ENCODE assay signal across 20 cellular contexts in genomic region chr5:143499480-143500114, GRCh38.
A peak's percentile ranks its signal among the peaks of the same experiment; 100 is the strongest.
DNase-seq lines count a peak whose midpoint lies in the region; ATAC-seq and TF ChIP-seq lines count a peak whose summit lies in the region.
"Had no signal": no experiment of that assay in that cellular context is flagged by ENCODE, and none has a peak within 500 bp of the region (broad histone marks: within the 10 kb centered on the region; RNA-seq: fewer than 3 reads in every experiment).

No MANE protein-coding gene starts in this region.

- no peak overlapping the region for H3K27ac ChIP-seq in OCI-LY3 (ENCODE audit: low read length)
- no peak overlapping the region for H3K27ac ChIP-seq in foreskin keratinocyte
- no peak overlapping the region for H3K27ac ChIP-seq in neuronal stem cell (replicated peaks; ENCODE audit: low read length)
- H3K27ac ChIP-seq: vagina had no signal

- no peak overlapping the region for H3K23ac ChIP-seq in neuronal stem cell (ENCODE audit: low read depth, low read length, poor library complexity)

- H3K79me1 ChIP-seq in neuronal stem cell (ENCODE audit: low read depth, low read length): no peaks in the 10 kb centered on the region

- no peak overlapping the region for H4K91ac ChIP-seq in neuronal stem cell (ENCODE audit: low read depth, low read length, poor library complexity)

- no peaks in the 10 kb centered on the region for H3K4me1 ChIP-seq in OCI-LY3 (ENCODE audit: low read length)
- peaks cover 17% of the 10 kb centered on the region for H3K4me1 ChIP-seq in foreskin keratinocyte
- no peaks in the 10 kb centered on the region for H3K4me1 ChIP-seq in neuronal stem cell (ENCODE audit: control insufficient read depth in 2 of 2, insufficient read depth in 1 of 2, low read depth in 1 of 2, low read length in 2 of 2)
- H3K4me1 ChIP-seq in Caco-2: peaks cover 12% of the 10 kb centered on the region

- no peak overlapping the region for H4K8ac ChIP-seq in neuronal stem cell (ENCODE audit: low read depth, low read length)

- H3K9me3 ChIP-seq in OCI-LY3 (ENCODE audit: insufficient read depth, low read length) (no peaks in the 10 kb centered on the region), neuronal stem cell (replicated peaks in 1 of 2; ENCODE audit: control insufficient read depth in 2 of 2, insufficient read depth in 1 of 2, low read depth in 1 of 2, low read length in 2 of 2) (no peaks in the 10 kb centered on the region), Caco-2 (no peaks in the 10 kb centered on the region)
- H3K9me3 ChIP-seq: vagina had no signal

- TF ChIP-seq CTCF in OCI-LY3 (IDR thresholded peaks at IDR 0.05; ENCODE audit: low read depth, low read length) (peak; percentile 17; the same call in 1 of the 2 replicates), foreskin keratinocyte (conservative IDR thresholded peaks at IDR 0.05) (peak; percentile 11), Caco-2 (IDR thresholded peaks at IDR 0.05; ENCODE audit: insufficient read depth in 1 of 2, low read depth in 1 of 2, low read length in 1 of 2, severe bottlenecking in 1 of 2, unreplicated experiment in 1 of 2) (no peak)

- CTCF ChIA-PET in Caco-2 (lab: Charles Lee): no interaction called here

- no peaks in the 10 kb centered on the region for H3K79me2 ChIP-seq in OCI-LY3 (ENCODE audit: low read length)

- H3K27me3 ChIP-seq in OCI-LY3 (ENCODE audit: low read depth, low read length): no peaks in the 10 kb centered on the region
- no peaks in the 10 kb centered on the region for H3K27me3 ChIP-seq in foreskin keratinocyte
- H3K27me3 ChIP-seq in neuronal stem cell (ENCODE audit: control insufficient read depth in 3 of 3, insufficient read depth in 3 of 3, low read depth in 1 of 3, low read length in 3 of 3): no peaks in the 10 kb centered on the region
- no peaks in the 10 kb centered on the region for H3K27me3 ChIP-seq in Caco-2 (replicated peaks; ENCODE audit: control insufficient read depth, insufficient read depth, low read length)
- H3K27me3 ChIP-seq: vagina had no signal

- H2BK5ac ChIP-seq in neuronal stem cell (ENCODE audit: low read length): no peak overlapping the region

- no peaks in the 10 kb centered on the region for H3K36me3 ChIP-seq in OCI-LY3 (replicated peaks; ENCODE audit: low read depth, low read length)
- no peaks in the 10 kb centered on the region for H3K36me3 ChIP-seq in neuronal stem cell (replicated peaks in 1 of 2; ENCODE audit: control insufficient read depth in 2 of 2, insufficient read depth in 2 of 2, low read length in 2 of 2)
- H3K36me3 ChIP-seq in Caco-2 (ENCODE audit: control insufficient read depth, insufficient read depth, low read length): no peaks in the 10 kb centered on the region
- H3K36me3 ChIP-seq: vagina had no signal

- H3K27ac Mint-ChIP-seq in stimulated activated naive CD8-positive, alpha-beta T cell treated with anti-CD3 and anti-CD28 coated beads, Interleukin-15, amount 100 ng/mL, for 72 hours: no peak overlapping the region
- H3K27ac Mint-ChIP-seq in Caco-2 (ENCODE audit: unreplicated experiment): no peak overlapping the region
- H3K27ac Mint-ChIP-seq: activated CD8-positive, alpha-beta memory T cell treated with anti-CD3 and anti-CD28 coated beads, Interleukin-2, amount 10 ng/mL, durations not matched to agents 7 days and 5 days; activated naive CD8-positive, alpha-beta T cell treated with anti-CD3 and anti-CD28 coated beads, Interleukin-2, amount 50 U/mL, for 24 hours; activated T-helper 2 cell treated with anti-CD3 and anti-CD28 coated beads, Interferon-gamma antibody, Interleukin-2, Interleukin-4, amounts not matched to agents 10 μg/mL and 5 μg/mL and 100 μg/mL, durations not matched to agents 14 hours and 24 hours and 36 hours; CD4-positive, alpha-beta memory T cell had no signal

- no peak overlapping the region for H3K9ac ChIP-seq in OCI-LY3 (ENCODE audit: low read length)
- H3K9ac ChIP-seq in neuronal stem cell (ENCODE audit: low read depth, low read length, poor library complexity): no peak overlapping the region

- H3K4ac ChIP-seq in neuronal stem cell (ENCODE audit: low read length): no peak overlapping the region

- no TSS peak for BruUV-seq in Caco-2 (replicated peaks; lab: Mats Ljungman, UMichigan)

- H3K14ac ChIP-seq in neuronal stem cell (ENCODE audit: low read length): no peak overlapping the region

- no peak for DNase-seq in stimulated activated naive CD8-positive, alpha-beta T cell treated with anti-CD3 and anti-CD28 coated beads, Interleukin-15, amount 100 ng/mL, for 72 hours
- no peak for DNase-seq in stimulated activated naive CD8-positive, alpha-beta T cell treated with anti-CD3 and anti-CD28 coated beads, Interleukin-15, Interleukin-2, amounts not matched to agents 100 U/mL and 50 U/mL, for 24 hours
- no peak for DNase-seq in foreskin keratinocyte
- no peak for DNase-seq in neuronal stem cell (ENCODE audit: low spot score)
- no peak for DNase-seq in activated CD4-positive, CD25-positive, alpha-beta regulatory T cell treated with anti-CD3 and anti-CD28 coated beads, Interleukin-2, amount 50 U/mL, for 72 hours
- no peak for DNase-seq in Caco-2
- DNase-seq: activated CD8-positive, alpha-beta memory T cell treated with anti-CD3 and anti-CD28 coated beads, Interleukin-2, amount 10 ng/mL, durations not matched to agents 7 days and 5 days; activated naive CD8-positive, alpha-beta T cell treated with anti-CD3 and anti-CD28 coated beads, Interleukin-2, amount 50 U/mL, for 24 hours; caudate nucleus; CD4-positive, alpha-beta memory T cell; EL; KG1; NCI-H1694; NCI-H226; SIG-M5; stimulated activated CD4-positive, alpha-beta T cell treated with anti-CD3 and anti-CD28 coated beads, Interleukin-2, amount 100 ng/mL, for 24 hours had no signal

- H3K4me1 Mint-ChIP-seq in stimulated activated naive CD8-positive, alpha-beta T cell treated with anti-CD3 and anti-CD28 coated beads, Interleukin-15, amount 100 ng/mL, for 72 hours: no peaks in the 10 kb centered on the region
- peaks cover 11% of the 10 kb centered on the region for H3K4me1 Mint-ChIP-seq in Caco-2 (ENCODE audit: low read depth, unreplicated experiment)
- H3K4me1 Mint-ChIP-seq: activated CD8-positive, alpha-beta memory T cell treated with anti-CD3 and anti-CD28 coated beads, Interleukin-2, amount 10 ng/mL, durations not matched to agents 7 days and 5 days; activated naive CD8-positive, alpha-beta T cell treated with anti-CD3 and anti-CD28 coated beads, Interleukin-2, amount 50 U/mL, for 24 hours; CD4-positive, alpha-beta memory T cell had no signal

- POLR2A ChIA-PET in Caco-2 (lab: Charles Lee): no interaction called here

- no peak overlapping the region for H2BK15ac ChIP-seq in neuronal stem cell (ENCODE audit: low read length)

- intact Hi-C loops in Caco-2 (cut with micrococcal nuclease; ENCODE audit: unreplicated experiment): loop anchor here (5.0 kb wide), 1 partner anchor 82 kb away; no protein-coding TSS in a partner anchor

- no peak overlapping the region for H3K4me3 ChIP-seq in OCI-LY3 (ENCODE audit: low read length)
- no peak overlapping the region for H3K4me3 ChIP-seq in neuronal stem cell (ENCODE audit: low read length in 2 of 2)
- no peak overlapping the region for H3K4me3 ChIP-seq in Caco-2 (ENCODE audit: low read depth, low read length)
- H3K4me3 ChIP-seq: vagina had no signal

- no peak overlapping the region for H3K4me2 ChIP-seq in OCI-LY3 (ENCODE audit: low read length)
- no peak overlapping the region for H3K4me2 ChIP-seq in neuronal stem cell (ENCODE audit: insufficient read depth, low read length, poor library complexity, severe bottlenecking)

- no peak overlapping the region for H3K4me3 Mint-ChIP-seq in stimulated activated naive CD8-positive, alpha-beta T cell treated with anti-CD3 and anti-CD28 coated beads, Interleukin-15, amount 100 ng/mL, for 72 hours
- H3K4me3 Mint-ChIP-seq in Caco-2 (ENCODE audit: unreplicated experiment): no peak overlapping the region
- H3K4me3 Mint-ChIP-seq: activated CD8-positive, alpha-beta memory T cell treated with anti-CD3 and anti-CD28 coated beads, Interleukin-2, amount 10 ng/mL, durations not matched to agents 7 days and 5 days; activated naive CD8-positive, alpha-beta T cell treated with anti-CD3 and anti-CD28 coated beads, Interleukin-2, amount 50 U/mL, for 24 hours; CD4-positive, alpha-beta memory T cell had no signal

- H2BK120ac ChIP-seq in neuronal stem cell (ENCODE audit: low read depth, low read length): no peak overlapping the region

- H2AFZ ChIP-seq in OCI-LY3 (ENCODE audit: low read depth, low read length): no peak overlapping the region
- H2AFZ ChIP-seq in neuronal stem cell (ENCODE audit: low read length): no peak overlapping the region

- H3K36me3 Mint-ChIP-seq in Caco-2 (ENCODE audit: insufficient read depth, unreplicated experiment): no peaks in the 10 kb centered on the region
- H3K36me3 Mint-ChIP-seq: activated CD8-positive, alpha-beta memory T cell treated with anti-CD3 and anti-CD28 coated beads, Interleukin-2, amount 10 ng/mL, durations not matched to agents 7 days and 5 days; CD4-positive, alpha-beta memory T cell had no signal

- no peaks in the 10 kb centered on the region for H4K20me1 ChIP-seq in OCI-LY3 (ENCODE audit: insufficient read depth, low read length)

- peak; percentile 58 for ATAC-seq in stimulated activated naive CD8-positive, alpha-beta T cell treated with anti-CD3 and anti-CD28 coated beads, Interleukin-15, amount 100 ng/mL, for 72 hours
- no peak for ATAC-seq in stimulated activated naive CD8-positive, alpha-beta T cell treated with anti-CD3 and anti-CD28 coated beads, Interleukin-15, Interleukin-2, amounts not matched to agents 100 U/mL and 50 U/mL, for 24 hours
- ATAC-seq in foreskin keratinocyte: no peak
- no peak for ATAC-seq in GM18498 (IDR thresholded peaks at IDR 0.05; ENCODE audit: unreplicated experiment)
- ATAC-seq: activated CD8-positive, alpha-beta memory T cell treated with anti-CD3 and anti-CD28 coated beads, Interleukin-2, amount 10 ng/mL, durations not matched to agents 7 days and 5 days; activated naive CD8-positive, alpha-beta T cell treated with anti-CD3 and anti-CD28 coated beads, Interleukin-2, amount 50 U/mL, for 24 hours had no signal

- no peaks in the 10 kb centered on the region for H3K9me3 Mint-ChIP-seq in stimulated activated naive CD8-positive, alpha-beta T cell treated with anti-CD3 and anti-CD28 coated beads, Interleukin-15, amount 100 ng/mL, for 72 hours
- no peaks in the 10 kb centered on the region for H3K9me3 Mint-ChIP-seq in Caco-2 (ENCODE audit: unreplicated experiment)
- H3K9me3 Mint-ChIP-seq: activated naive CD8-positive, alpha-beta T cell treated with anti-CD3 and anti-CD28 coated beads, Interleukin-2, amount 50 U/mL, for 24 hours; activated T-helper 2 cell treated with anti-CD3 and anti-CD28 coated beads, Interferon-gamma antibody, Interleukin-2, Interleukin-4, amounts not matched to agents 10 μg/mL and 5 μg/mL and 100 μg/mL, durations not matched to agents 14 hours and 24 hours and 36 hours; CD4-positive, alpha-beta memory T cell had no signal

- H2BK12ac ChIP-seq in neuronal stem cell (ENCODE audit: low read length): no peak overlapping the region

- H3K27me3 Mint-ChIP-seq in stimulated activated naive CD8-positive, alpha-beta T cell treated with anti-CD3 and anti-CD28 coated beads, Interleukin-15, amount 100 ng/mL, for 72 hours: no peaks in the 10 kb centered on the region
- H3K27me3 Mint-ChIP-seq in Caco-2 (ENCODE audit: insufficient read depth, unreplicated experiment): no peaks in the 10 kb centered on the region
- H3K27me3 Mint-ChIP-seq: activated CD8-positive, alpha-beta memory T cell treated with anti-CD3 and anti-CD28 coated beads, Interleukin-2, amount 10 ng/mL, durations not matched to agents 7 days and 5 days; activated naive CD8-positive, alpha-beta T cell treated with anti-CD3 and anti-CD28 coated beads, Interleukin-2, amount 50 U/mL, for 24 hours; CD4-positive, alpha-beta memory T cell had no signal

- H3K18ac ChIP-seq in neuronal stem cell (ENCODE audit: low read length): no peak overlapping the region

- no peak overlapping the region for H2AK5ac ChIP-seq in neuronal stem cell (ENCODE audit: low read depth, low read length)

- no CpG with 5 or more reads among the region's 2 CpGs for WGBS in neuronal stem cell (ENCODE audit: extremely low coverage in 2 of 2, insufficient read length in 2 of 2, insufficient replicate concordance in 1 of 2), 2 donors

Comparison
In these comparisons a context has a peak if more than half of its experiments do, and no peak if none do; other contexts are left out.
1. CTCF ChIP-seq: peak in OCI-LY3 (single experiment) and foreskin keratinocyte (single experiment); none in Caco-2 (0 of 2).